Comparison of ENCODE assay signal across 15 cellular contexts in genomic region chr6:53086302-53086701, GRCh38. TPM values are rescaled to one million over a fixed set of nuclear protein-coding genes. Genes with fewer than 3 reads are reported as not detected.
DNase-seq lines count a peak whose midpoint lies in the region; TF ChIP-seq lines count a peak whose summit lies in the region.
"Had no signal": no experiment of that assay in that cellular context is flagged by ENCODE, and none has a peak within 500 bp of the region (broad histone marks: within the 10 kb centered on the region; RNA-seq: fewer than 3 reads in every experiment).

No MANE protein-coding gene starts in this region.

- H3K36me3 ChIP-seq in HEK293 (ENCODE audit: control insufficient read depth in 2 of 2, insufficient read depth in 1 of 2, low read length in 2 of 2) (peaks cover 78 to 83% of the 10 kb centered on the region in 2 experiments), prostate gland (no peaks in the 10 kb centered on the region)

- WGBS in prostate gland = 56% methylated on average over 2 of the region's 2 CpGs

- CTCF ChIA-PET in HEK293 (lab: Yijun Ruan, JAX) = interaction anchor here (0.6 to 0.7 kb wide), 2 partner anchors 638 to 793 kb away, joined by 3 to 4 read pairs; no protein-coding TSS in a partner anchor

- DNase-seq in NCI-H510A treated with DMSO at 0.1 percent for 48 hours (lab: John Stamatoyannopoulos, UW) (peak; percentile 28), NCI-H510A (lab: John Stamatoyannopoulos, UW) (no peak), prostate gland (ENCODE audit: low spot score) (no peak), NCI-H748 treated with DMSO at 0.1 percent for 48 hours (lab: John Stamatoyannopoulos, UW) (no peak), NCI-H2171 treated with DMSO at 0.1 percent for 48 hours (lab: John Stamatoyannopoulos, UW) (no peak)
- DNase-seq: C1 segment of cervical spinal cord; CD4-positive, CD25-positive, alpha-beta regulatory T cell; CD8-positive, alpha-beta memory T cell; DMS 273 treated with DMSO at 0.1 percent for 48 hours; DND-41; GOT3; H7; HCEC 1CT had no signal

- intact Hi-C loops in prostate gland (cut with DNase I) = no loop called here

- no peaks in the 10 kb centered on the region for H3K27me3 ChIP-seq in prostate gland (replicated peaks; ENCODE audit: insufficient read depth)

- no peak for TF ChIP-seq CTCF in HEK293 (tag by site-specific recombination; IDR thresholded peaks at IDR 0.05)
- TF ChIP-seq CTCF in VCaP (conservative IDR thresholded peaks at IDR 0.05) = no peak
- TF ChIP-seq CTCF in prostate gland (IDR thresholded peaks at IDR 0.05) = no peak

- POLR2A ChIA-PET in HEK293 (lab: Yijun Ruan, JAX) = no interaction called here

- H3K9me3 ChIP-seq in HEK293 (ENCODE audit: control insufficient read depth, insufficient read depth, low read depth, low read length) = no peaks in the 10 kb centered on the region
- H3K9me3 ChIP-seq in prostate gland = no peaks in the 10 kb centered on the region

- 0 out of 2 replicates have a peak overlapping the region, but pooled peaks have one; percentile 17 for H3K27ac ChIP-seq in HEK293 (ENCODE audit: extremely low read depth, low read depth, low read length)
- H3K27ac ChIP-seq in VCaP = peak overlapping the region; percentile 74
- H3K27ac ChIP-seq in prostate gland = no peak overlapping the region

- no peak overlapping the region for H3K4me3 ChIP-seq in HEK293 (ENCODE audit: low read depth, low read length)
- H3K4me3 ChIP-seq in prostate gland = no peak overlapping the region

- H3K4me1 ChIP-seq in HEK293 (ENCODE audit: control insufficient read depth, insufficient read depth, low read length) (peaks cover 7% of the 10 kb centered on the region; the same call in 1 of the 2 replicates), prostate gland (replicated peaks) (no peaks in the 10 kb centered on the region)

- TF ChIP-seq POLR2A in prostate gland (IDR thresholded peaks at IDR 0.05) = no peak

TF ChIP-seq in HEK293, 187 proteins besides CTCF, POLR2A, EP300 and RAD21:
- peak; percentile 76 for TF ChIP-seq ZXDB (tag by site-specific recombination; IDR thresholded peaks at IDR 0.05)
- TF ChIP-seq PRDM4 (tag by site-specific recombination; IDR thresholded peaks at IDR 0.05) = 0 out of 2 replicates have a peak, but pooled peaks have one; percentile 21
- peak; percentile 43; the same call in 1 of the 2 replicates for TF ChIP-seq TCF7L2 (IDR thresholded peaks at IDR 0.05; ENCODE audit: borderline replicate concordance, low read depth, low read length)
- TF ChIP-seq ZNF843 (tag by site-specific recombination; IDR thresholded peaks at IDR 0.05) = peak; percentile 74
- TF ChIP-seq ZNF132 (tag by site-specific recombination; IDR thresholded peaks at IDR 0.05; ENCODE audit: borderline replicate concordance) = no peak
- TF ChIP-seq PRDM6 (tag by site-specific recombination; IDR thresholded peaks at IDR 0.05) = peak; percentile 85
- TF ChIP-seq AEBP2 (tag by site-specific recombination; IDR thresholded peaks at IDR 0.05; ENCODE audit: borderline replicate concordance) = no peak
- peak; percentile 71 for TF ChIP-seq FEZF1 (tag by site-specific recombination; IDR thresholded peaks at IDR 0.05)
- TF ChIP-seq ZNF580 (tag by site-specific recombination; IDR thresholded peaks at IDR 0.05) = 0 out of 2 replicates have a peak, but pooled peaks have one; percentile 69

RNA-seq across cellular contexts. Expression of gene FBXO9, which starts 21.1 kb away (rescaled TPM):
- 10 to 100 TPM; 55.6 to 89.2 TPM for total RNA-seq in prostate gland

RNA-seq across cellular contexts. Expression of gene CILK1, which starts 24.7 kb away (rescaled TPM):
- total RNA-seq in prostate gland = 10 to 100 TPM; 19.1 to 27.2 TPM

Comparison
In these comparisons a context has a peak if more than half of its experiments do, and no peak if none do; other contexts are left out.
1. H3K27ac ChIP-seq: peak in HEK293 (single experiment) and VCaP (single experiment); none in prostate gland (0 of 2).